8 cellular contexts compared by ENCODE assay signal in genomic region chr19:48618916-48619691, GRCh38. TPM values are rescaled to one million over a fixed set of nuclear protein-coding genes. Genes with fewer than 3 reads are reported as not detected.
DNase-seq lines count a peak whose midpoint lies in the region; ATAC-seq lines count a peak whose summit lies in the region.

TSS of gene RPL18 (minus strand) at chr19:48619178. CDS start at chr19:48619143, 35 bp downstream.
TSS of gene SPHK2 (plus strand) at chr19:48619506. CDS start at chr19:48620515, 1,009 bp downstream.

- peak within 1 kb of the TSS; percentile 87 to 98 (median 93) for H3K27ac ChIP-seq in BLaER1 treated with 17β-estradiol and CSF1 and Interleukin-3, amounts not matched to agents 10 nM and 100 nM

- DNase-seq in NCI-H748 (lab: John Stamatoyannopoulos, UW; ENCODE audit: unreplicated experiment) = peak; percentile 100
- DNase-seq in activated CD4-positive, alpha-beta T cell treated with anti-CD3 and anti-CD28 coated beads, Interleukin-2, amount 50 U/mL, for 1 hour = peak; percentile 92
- peak; percentile 63 for DNase-seq in cortex of kidney (lab: John Stamatoyannopoulos, UW)
- peak; percentile 99 for DNase-seq in left lobe of liver (ENCODE audit: low spot score)
- peak; percentile 93 for DNase-seq in stimulated activated CD4-positive, alpha-beta T cell treated with anti-CD3 and anti-CD28 coated beads, Interleukin-2, amount 100 ng/mL, for 4 hours (ENCODE audit: low read depth)

- ATAC-seq in GM19351 (IDR thresholded peaks at IDR 0.05; ENCODE audit: unreplicated experiment) (peak; percentile 85), HG03521 (IDR thresholded peaks at IDR 0.05; ENCODE audit: unreplicated experiment) (peak; percentile 88), left lobe of liver (peak; percentile 85)

- peaks cover 40 to 48% (median 46%) of the 10 kb centered on the region in 11 experiments for H4K20me1 ChIP-seq in BLaER1 treated with 17β-estradiol and CSF1 and Interleukin-3, amounts not matched to agents 10 nM and 100 nM

- H3K27me3 ChIP-seq in BLaER1 treated with 17β-estradiol and CSF1 and Interleukin-3, amounts not matched to agents 10 nM and 100 nM = no peaks in the 10 kb centered on the region

- peaks cover 53 to 76% (median 72%) of the 10 kb centered on the region in 10 experiments for H3K4me1 ChIP-seq in BLaER1 treated with 17β-estradiol and CSF1 and Interleukin-3, amounts not matched to agents 10 nM and 100 nM

- H3K9ac ChIP-seq in BLaER1 treated with 17β-estradiol and CSF1 and Interleukin-3, amounts not matched to agents 10 nM and 100 nM = peak within 1 kb of the TSS; percentile 93 to 100 (median 98)

- peak within 1 kb of the TSS; percentile 79 to 100 (median 92) for H3K4me3 ChIP-seq in BLaER1 treated with 17β-estradiol and CSF1 and Interleukin-3, amounts not matched to agents 10 nM and 100 nM

- H3K36me3 ChIP-seq in BLaER1 treated with 17β-estradiol and CSF1 and Interleukin-3, amounts not matched to agents 10 nM and 100 nM = peaks cover 38 to 51% (median 42%) of the 10 kb centered on the region in 11 experiments

- peak within 1 kb of the TSS; percentile 91 to 99 (median 97) for H3K4me2 ChIP-seq in BLaER1 treated with 17β-estradiol and CSF1 and Interleukin-3, amounts not matched to agents 10 nM and 100 nM

- no peaks in the 10 kb centered on the region for H3K9me3 ChIP-seq in BLaER1 treated with 17β-estradiol and CSF1 and Interleukin-3, amounts not matched to agents 10 nM and 100 nM (replicated peaks in 1 of 11)

RNA-seq across cellular contexts. Expression of gene RPL18, which starts in this region (rescaled TPM):
- total RNA-seq in left lobe of liver = 401 TPM

RNA-seq across cellular contexts. Expression of gene SPHK2, which starts in this region (rescaled TPM):
- 41.6 TPM for total RNA-seq in left lobe of liver

Comparison
In these comparisons a context has a peak if more than half of its experiments do, and no peak if none do; other contexts are left out.
1. Peak in every context shown above with its lines: DNase-seq, ATAC-seq, H3K4me3 ChIP-seq and H3K27ac ChIP-seq.